ENCODE assay signal across 25 cellular contexts in genomic region chrX:45912316-45912715, GRCh38.
A peak's percentile ranks its signal among the peaks of the same experiment; 100 is the strongest.
DNase-seq lines count a peak whose midpoint lies in the region; ATAC-seq, FAIRE-seq and TF ChIP-seq lines count a peak whose summit lies in the region.
"Had no signal": no experiment of that assay in that cellular context is flagged by ENCODE, and none has a peak within 500 bp of the region (broad histone marks: within the 10 kb centered on the region; RNA-seq: fewer than 3 reads in every experiment).

No MANE protein-coding gene starts in this region.

- H3K27ac ChIP-seq in A673 (ENCODE audit: low read depth, low read length, poor library complexity, severe bottlenecking) = no peak overlapping the region
- no peak overlapping the region for H3K27ac ChIP-seq in endothelial cell of umbilical vein (ENCODE audit: insufficient read depth, low read depth, low read length)
- H3K27ac ChIP-seq: 22Rv1; BLaER1 treated with 17β-estradiol and CSF1 and Interleukin-3, amounts not matched to agents 10 nM and 100 nM had no signal

- no peaks in the 10 kb centered on the region for H4K20me1 ChIP-seq in endothelial cell of umbilical vein (replicated peaks; ENCODE audit: control insufficient read depth, extremely low read depth, insufficient read depth, low read length)
- H4K20me1 ChIP-seq: BLaER1 treated with 17β-estradiol and CSF1 and Interleukin-3, amounts not matched to agents 10 nM and 100 nM had no signal

- ATAC-seq in GM18858 (IDR thresholded peaks at IDR 0.05; ENCODE audit: unreplicated experiment) (no peak), GM21423 (IDR thresholded peaks at IDR 0.05; ENCODE audit: unreplicated experiment) (no peak), GM18861 (IDR thresholded peaks at IDR 0.05; ENCODE audit: unreplicated experiment) (no peak)
- ATAC-seq: GM23338 had no signal

- H3K36me3 ChIP-seq in A673 (ENCODE audit: insufficient read depth, low read length, poor library complexity, severe bottlenecking) = no peaks in the 10 kb centered on the region
- H3K36me3 ChIP-seq in endothelial cell of umbilical vein (ENCODE audit: control insufficient read depth in 2 of 2, extremely low read depth in 1 of 2, insufficient read depth in 2 of 2, low read length in 2 of 2) = no peaks in the 10 kb centered on the region
- H3K36me3 ChIP-seq: BE2C; BLaER1 treated with 17β-estradiol and CSF1 and Interleukin-3, amounts not matched to agents 10 nM and 100 nM had no signal

- peak; percentile 69 for DNase-seq in A673 (ENCODE audit: low spot score)
- peak; percentile 24 for DNase-seq in M059J (ENCODE audit: low read depth)
- DNase-seq in endothelial cell of umbilical vein (ENCODE audit: low read depth, low spot score) = no peak
- DNase-seq: ACHN; AML-193; BE2C; CD4-positive, alpha-beta T cell; CD8-positive, alpha-beta memory T cell; DMS 273 treated with DMSO at 0.1 percent for 48 hours; DMS79; EL; GF-D8; H9; HFFc6 had no signal

- H3K9me1 ChIP-seq in endothelial cell of umbilical vein (replicated peaks; ENCODE audit: control insufficient read depth, extremely low read depth, insufficient read depth, low read length) = no peaks in the 10 kb centered on the region

- H3K79me2 ChIP-seq in endothelial cell of umbilical vein (ENCODE audit: control insufficient read depth, insufficient read depth, low read length) = no peaks in the 10 kb centered on the region

- H2AFZ ChIP-seq in endothelial cell of umbilical vein (ENCODE audit: low read depth, low read length) = no peak overlapping the region
- H2AFZ ChIP-seq: GM23338 had no signal

- H3K4me3 ChIP-seq in A673 (ENCODE audit: low read depth, low read length, poor library complexity, severe bottlenecking) (no peak overlapping the region), endothelial cell of umbilical vein (replicated peaks in 1 of 3; ENCODE audit: insufficient read depth in 1 of 3, low read depth in 1 of 3, low read length in 3 of 3) (no peak overlapping the region)
- H3K4me3 ChIP-seq: BLaER1 treated with 17β-estradiol and CSF1 and Interleukin-3, amounts not matched to agents 10 nM and 100 nM; GM23338 had no signal

- FAIRE-seq in endothelial cell of umbilical vein (lab: Jason Lieb, UNC) = peak; percentile 78
- FAIRE-seq: A204.1, D721Med, GM12891, GM18507, GM19239 had no signal

- POLR2A ChIA-PET in A673 (lab: Charles Lee; ENCODE audit: low non-redundant PET) (no interaction called here), endothelial cell of umbilical vein (lab: Charles Lee) (no interaction called here)

- CTCF ChIA-PET in A673 (lab: Charles Lee) = interaction anchor here (0.6 to 1.6 kb wide), 2 partner anchors 12 to 110 kb away, joined by 3 read pairs; no protein-coding TSS in a partner anchor
- CTCF ChIA-PET in endothelial cell of umbilical vein (lab: Charles Lee) = no interaction called here

- H3K9me3 ChIP-seq in A673 (ENCODE audit: low read depth, low read length, poor library complexity, severe bottlenecking) (no peaks in the 10 kb centered on the region), endothelial cell of umbilical vein (replicated peaks; ENCODE audit: control insufficient read depth, insufficient read depth, low read length) (no peaks in the 10 kb centered on the region)
- H3K9me3 ChIP-seq: BE2C; BLaER1 treated with 17β-estradiol and CSF1 and Interleukin-3, amounts not matched to agents 10 nM and 100 nM had no signal

- intact Hi-C loops in A673 (cut with micrococcal nuclease; ENCODE audit: unreplicated experiment) (no loop called here), endothelial cell of umbilical vein (cut with micrococcal nuclease) (no loop called here)

- BruUV-seq in A673 (replicated peaks; lab: Mats Ljungman, UMichigan) (no TSS peak), endothelial cell of umbilical vein (replicated peaks; lab: Mats Ljungman, UMichigan) (no TSS peak)

- H3K4me2 ChIP-seq in endothelial cell of umbilical vein (ENCODE audit: insufficient read depth, low read length) = no peak overlapping the region
- H3K4me2 ChIP-seq: BLaER1 treated with 17β-estradiol and CSF1 and Interleukin-3, amounts not matched to agents 10 nM and 100 nM; GM23338 had no signal

- H3K9ac ChIP-seq in endothelial cell of umbilical vein (replicated peaks; ENCODE audit: extremely low read depth, insufficient read depth, low read length) = no peak overlapping the region
- H3K9ac ChIP-seq: BLaER1 treated with 17β-estradiol and CSF1 and Interleukin-3, amounts not matched to agents 10 nM and 100 nM had no signal

- H3K4me1 ChIP-seq in A673 (ENCODE audit: insufficient read depth, low read length, poor library complexity, severe bottlenecking) (peaks cover 21% of the 10 kb centered on the region), endothelial cell of umbilical vein (ENCODE audit: control insufficient read depth, extremely low read depth, insufficient read depth, low read length) (no peaks in the 10 kb centered on the region)
- H3K4me1 ChIP-seq: BE2C; BLaER1 treated with 17β-estradiol and CSF1 and Interleukin-3, amounts not matched to agents 10 nM and 100 nM had no signal

- no peak for TF ChIP-seq POLR2A in endothelial cell of umbilical vein (IDR thresholded peaks at IDR 0.05; ENCODE audit: low read depth, low read length)

- dilution Hi-C loops in endothelial cell of umbilical vein (cut with MboI; ENCODE audit: extremely low pct_ligation_motif_present, low sequenced_read_pairs) = no loop called here

- H3K27me3 ChIP-seq in A673 (replicated peaks; ENCODE audit: insufficient read depth, low read depth, low read length, poor library complexity) = no peaks in the 10 kb centered on the region
- no peaks in the 10 kb centered on the region for H3K27me3 ChIP-seq in endothelial cell of umbilical vein (ENCODE audit: control insufficient read depth in 2 of 2, insufficient read depth in 2 of 2, low read length in 2 of 2)
- H3K27me3 ChIP-seq: BE2C; BLaER1 treated with 17β-estradiol and CSF1 and Interleukin-3, amounts not matched to agents 10 nM and 100 nM had no signal

- TF ChIP-seq CTCF in A673 (conservative IDR thresholded peaks at IDR 0.05; ENCODE audit: low read depth, low read length) (no peak), endothelial cell of umbilical vein (IDR thresholded peaks at IDR 0.05; ENCODE audit: extremely low read depth in 1 of 2, insufficient read depth in 1 of 2, low read depth in 1 of 2, low read length in 2 of 2) (no peak)

TF ChIP-seq in endothelial cell of umbilical vein, 7 proteins besides CTCF, POLR2A, EP300 and RAD21:
- TF ChIP-seq MYC (IDR thresholded peaks at IDR 0.05; ENCODE audit: low read depth, low read length) (no peak), POLR2AphosphoS5 (IDR thresholded peaks at IDR 0.05; ENCODE audit: insufficient read depth, low read depth, low read length) (no peak), JUN (IDR thresholded peaks at IDR 0.05; ENCODE audit: borderline replicate concordance, insufficient read depth, insufficient read length, low read depth) (no peak), GATA2 (IDR thresholded peaks at IDR 0.05; ENCODE audit: insufficient read depth, insufficient read length, low read depth, low read length) (no peak), EZH2 (IDR thresholded peaks at IDR 0.05; ENCODE audit: borderline replicate concordance, low read depth, low read length, severe bottlenecking) (no peak), MAX (IDR thresholded peaks at IDR 0.05; ENCODE audit: insufficient read depth, insufficient read length) (no peak), FOS (IDR thresholded peaks at IDR 0.05; ENCODE audit: borderline replicate concordance, insufficient read depth, low read length) (no peak)
